1 cellular context compared by ENCODE assay signal in genomic region chr1:20727746-20728316, GRCh38.
TF ChIP-seq lines count a peak whose summit lies in the region.

No MANE protein-coding gene starts in this region.

TF ChIP-seq in HepG2, 621 proteins besides CTCF, POLR2A, EP300 and RAD21 (continued from another document):
- no peak for TF ChIP-seq ZBTB44 (CRISPR knock-in tag; IDR thresholded peaks at IDR 0.05)
- no peak for TF ChIP-seq KAT2B (IDR thresholded peaks at IDR 0.05; ENCODE audit: borderline replicate concordance, low read depth, low read length)
- peak; percentile 23; the same call in 1 of the 2 replicates for TF ChIP-seq PATZ1 (CRISPR knock-in tag; IDR thresholded peaks at IDR 0.05)
- TF ChIP-seq ZNF234 (CRISPR knock-in tag; conservative IDR thresholded peaks at IDR 0.05) = no peak
- no peak for TF ChIP-seq TP53 (CRISPR knock-in tag; conservative IDR thresholded peaks at IDR 0.05)
- TF ChIP-seq ETS1 (CRISPR knock-in tag; IDR thresholded peaks at IDR 0.05) = no peak
